18 cellular contexts compared by ENCODE assay signal in genomic region chr20:62782149-62782892, GRCh38. TPM values are rescaled to one million over a fixed set of nuclear protein-coding genes. Genes with fewer than 3 reads are reported as not detected.
DNase-seq lines count a peak whose midpoint lies in the region; ATAC-seq, FAIRE-seq and TF ChIP-seq lines count a peak whose summit lies in the region.
"Had no signal": no experiment of that assay in that cellular context is flagged by ENCODE, and none has a peak within 500 bp of the region (broad histone marks: within the 10 kb centered on the region; RNA-seq: fewer than 3 reads in every experiment).

No MANE protein-coding gene starts in this region.

- H3K27ac Mint-ChIP-seq in endodermal cell (no peak overlapping the region), MCF 10A (ENCODE audit: low read depth, unreplicated experiment) (no peak overlapping the region)
- H3K27ac Mint-ChIP-seq: activated naive CD8-positive, alpha-beta T cell had no signal

- no peak for TF ChIP-seq EP300 in HepG2 (IDR thresholded peaks at IDR 0.05; ENCODE audit: low read depth in 2 of 2, low read length in 2 of 2)
- TF ChIP-seq EP300 in HepG2 (CRISPR knock-in tag; IDR thresholded peaks at IDR 0.05; ENCODE audit: borderline replicate concordance) = no peak

- H3K4me1 Mint-ChIP-seq in endodermal cell (peaks cover 1% of the 10 kb centered on the region), MCF 10A (ENCODE audit: insufficient read depth, unreplicated experiment) (peaks cover under 1% of the 10 kb centered on the region)

- FAIRE-seq in HepG2 (lab: Jason Lieb, UNC) = peak; percentile 65

- in situ Hi-C loops in HepG2 (cut with HindIII; ENCODE audit: extremely low pct_ligation_motif_present, low pct_unique_long_range_greater_than_20kb) = loop anchor here (25.0 kb wide), 1 partner anchor 270 kb away; no protein-coding TSS in a partner anchor

- H3K79me2 ChIP-seq in HepG2 (ENCODE audit: insufficient read depth, low read length) = no peaks in the 10 kb centered on the region

- no peak overlapping the region for H2AFZ ChIP-seq in HepG2 (ENCODE audit: low read length)

- H3K9me3 Mint-ChIP-seq in endodermal cell (peaks cover 2% of the 10 kb centered on the region), MCF 10A (ENCODE audit: unreplicated experiment) (peaks cover under 1% of the 10 kb centered on the region)
- H3K9me3 Mint-ChIP-seq: T-cell had no signal

- intact Hi-C loops in HepG2 (cut with micrococcal nuclease; ENCODE audit: unreplicated experiment) = no loop called here
- intact Hi-C loops in right lobe of liver (cut with DNase I) = loop anchor here (10.0 kb wide), 3 partner anchors 278 to 368 kb away; no protein-coding TSS in a partner anchor
- intact Hi-C loops in testis (cut with DNase I; ENCODE audit: low total_unique reads) = loop anchor here (10.0 kb wide), 2 partner anchors 118 to 278 kb away; no protein-coding TSS in a partner anchor
- intact Hi-C loops in MCF 10A (cut with micrococcal nuclease) = no loop called here
- intact Hi-C loops in upper lobe of right lung (cut with DNase I) = no loop called here

- BruUV-seq in HepG2 (replicated peaks; lab: Mats Ljungman, UMichigan) (no TSS peak), MCF 10A (replicated peaks; lab: Mats Ljungman, UMichigan) (no TSS peak)

- CTCF ChIA-PET in HepG2 (lab: Yijun Ruan, JAX; ENCODE audit: low intra/inter-chr PET ratio, low total read pairs) (interaction anchor here (0.7 to 1.7 kb wide), 2 partner anchors 9 to 114 kb away, joined by 3 to 8 read pairs; no protein-coding TSS in a partner anchor), MCF 10A (lab: Yijun Ruan, JAX) (interaction anchor here (0.7 to 5.5 kb wide), 3 partner anchors 9 to 78 kb away, joined by 4 to 43 read pairs (median 6); no protein-coding TSS in a partner anchor)

- H3K9ac ChIP-seq in HepG2 (ENCODE audit: insufficient read depth, low read depth, low read length) = no peak overlapping the region
- no peak overlapping the region for H3K9ac ChIP-seq in endodermal cell (ENCODE audit: extremely low read depth, low read length, poor library complexity, severe bottlenecking)

- H3K36me3 ChIP-seq in HepG2 (replicated peaks in 1 of 2; ENCODE audit: control insufficient read depth in 1 of 2, insufficient read depth in 2 of 2, low read length in 2 of 2) (no peaks in the 10 kb centered on the region), right lobe of liver (no peaks in the 10 kb centered on the region), endodermal cell (ENCODE audit: control insufficient read depth, insufficient read depth, low read length) (no peaks in the 10 kb centered on the region), testis (ENCODE audit: low read depth, missing control alignments) (no peaks in the 10 kb centered on the region), upper lobe of right lung (no peaks in the 10 kb centered on the region)
- H3K36me3 ChIP-seq: Peyer's patch had no signal

- no peak overlapping the region for H3K4me3 Mint-ChIP-seq in endodermal cell
- H3K4me3 Mint-ChIP-seq in MCF 10A (ENCODE audit: unreplicated experiment) = no peak overlapping the region
- H3K4me3 Mint-ChIP-seq: activated naive CD8-positive, alpha-beta T cell; T-cell had no signal

- 0 out of 2 replicates have a peak, but pooled peaks have one; percentile 13 for TF ChIP-seq RAD21 in HepG2 (CRISPR knock-in tag; IDR thresholded peaks at IDR 0.05)

- peak; percentile 53 for DNase-seq in HepG2 (ENCODE audit: low spot score)
- DNase-seq in right lobe of liver = no peak
- peak; percentile 58 to 60 for DNase-seq in Kasumi-1 (lab: John Stamatoyannopoulos, UW)
- peak; percentile 83 for DNase-seq in endodermal cell
- peak; percentile 49 for DNase-seq in testis
- DNase-seq in MCF 10A (ENCODE audit: unreplicated experiment) = no peak
- DNase-seq in HPDE6-E6E7 (ENCODE audit: extremely low spot score) = no peak
- no peak for DNase-seq in upper lobe of right lung
- DNase-seq: activated T-cell treated with anti-CD3 and anti-CD28 coated beads for 4 hours, AML-193, cerebellar nuclear complex, EL, KBM-7, NCI-H1417, Peyer's patch, T-cell had no signal

- peak; percentile 53 for ATAC-seq in HepG2
- ATAC-seq in right lobe of liver = no peak
- ATAC-seq in upper lobe of right lung = no peak
- ATAC-seq: T-cell had no signal

- no peaks in the 10 kb centered on the region for H3K27me3 Mint-ChIP-seq in endodermal cell (ENCODE audit: insufficient read depth)
- H3K27me3 Mint-ChIP-seq in MCF 10A (ENCODE audit: insufficient read depth, unreplicated experiment) = no peaks in the 10 kb centered on the region
- H3K27me3 Mint-ChIP-seq: activated naive CD8-positive, alpha-beta T cell; T-cell had no signal

- TF ChIP-seq POLR2A in HepG2 (IDR thresholded peaks at IDR 0.05; ENCODE audit: insufficient read depth in 1 of 2, low read depth in 2 of 2, low read length in 2 of 2) = no peak
- TF ChIP-seq POLR2A in right lobe of liver (IDR thresholded peaks at IDR 0.05) = no peak
- no peak for TF ChIP-seq POLR2A in testis (IDR thresholded peaks at IDR 0.05)

- H4K20me1 ChIP-seq in HepG2 (ENCODE audit: insufficient read depth, low read length) = no peaks in the 10 kb centered on the region

- H3K4me2 ChIP-seq in HepG2 (ENCODE audit: low read depth, low read length) = no peak overlapping the region

- peaks cover 28% of the 10 kb centered on the region for H3K4me1 ChIP-seq in HepG2 (ENCODE audit: insufficient read depth, low read length)
- no peaks in the 10 kb centered on the region for H3K4me1 ChIP-seq in right lobe of liver
- H3K4me1 ChIP-seq in endodermal cell (ENCODE audit: control insufficient read depth, insufficient read depth, low read length) = no peaks in the 10 kb centered on the region
- peaks cover 12% of the 10 kb centered on the region for H3K4me1 ChIP-seq in testis
- peaks cover under 1% of the 10 kb centered on the region for H3K4me1 ChIP-seq in upper lobe of right lung
- H3K4me1 ChIP-seq: Peyer's patch had no signal

- H3K27ac ChIP-seq in HepG2 (ENCODE audit: extremely low read length, insufficient read depth, low read length) (no peak overlapping the region), right lobe of liver (no peak overlapping the region), endodermal cell (ENCODE audit: low read depth, low read length) (no peak overlapping the region), testis (no peak overlapping the region), upper lobe of right lung (no peak overlapping the region)
- H3K27ac ChIP-seq: Peyer's patch had no signal

- no peaks in the 10 kb centered on the region for H3K36me3 Mint-ChIP-seq in endodermal cell (ENCODE audit: low read depth)
- H3K36me3 Mint-ChIP-seq in MCF 10A (ENCODE audit: insufficient read depth, unreplicated experiment) = no peaks in the 10 kb centered on the region
- H3K36me3 Mint-ChIP-seq: activated naive CD8-positive, alpha-beta T cell; T-cell had no signal

- TF ChIP-seq CTCF in HepG2 (CRISPR knock-in tag; IDR thresholded peaks at IDR 0.05) = peak; percentile 67
- TF ChIP-seq CTCF in right lobe of liver (IDR thresholded peaks at IDR 0.05) = no peak
- peak; percentile 23 for TF ChIP-seq CTCF in endodermal cell (conservative IDR thresholded peaks at IDR 0.05)
- TF ChIP-seq CTCF in testis (IDR thresholded peaks at IDR 0.05) = no peak
- TF ChIP-seq CTCF in MCF 10A (IDR thresholded peaks at IDR 0.05; ENCODE audit: unreplicated experiment) = no peak
- TF ChIP-seq CTCF in upper lobe of right lung (IDR thresholded peaks at IDR 0.05) = no peak

- H3K4me3 ChIP-seq in HepG2 (replicated peaks in 1 of 3; ENCODE audit: insufficient read depth in 1 of 3, low read depth in 2 of 3, low read length in 3 of 3) (no peak overlapping the region), right lobe of liver (no peak overlapping the region), endodermal cell (ENCODE audit: low read length) (no peak overlapping the region), testis (no peak overlapping the region), upper lobe of right lung (no peak overlapping the region)
- H3K4me3 ChIP-seq: Peyer's patch had no signal

- H3K27me3 ChIP-seq in HepG2 (ENCODE audit: control insufficient read depth in 1 of 2, insufficient read depth in 2 of 2, low read length in 2 of 2) = peaks cover 20 to 70% of the 10 kb centered on the region in 2 experiments
- H3K27me3 ChIP-seq in right lobe of liver = no peaks in the 10 kb centered on the region
- no peaks in the 10 kb centered on the region for H3K27me3 ChIP-seq in endodermal cell (ENCODE audit: control insufficient read depth, insufficient read depth, low read length, poor library complexity, severe bottlenecking)
- H3K27me3 ChIP-seq in testis = no peaks in the 10 kb centered on the region
- H3K27me3 ChIP-seq in upper lobe of right lung = peaks cover 8% of the 10 kb centered on the region
- H3K27me3 ChIP-seq: Peyer's patch had no signal

- POLR2A ChIA-PET in HepG2 (lab: Yijun Ruan, JAX) = interaction anchor here (1.9 kb wide), 1 partner anchor 12 kb away, joined by 9 read pairs; no protein-coding TSS in a partner anchor
- POLR2A ChIA-PET in MCF 10A (lab: Yijun Ruan, JAX) = interaction anchor here (0.9 to 1.1 kb wide), 2 partner anchors 14 to 79 kb away, joined by 3 to 4 read pairs; partner anchors contain the start of gene MRGBP

- WGBS in HepG2 (ENCODE audit: low lambda C conversion rate) = 39% methylated on average over 18 of the region's 18 CpGs
- 79% methylated on average over 18 of the region's 18 CpGs for WGBS in right lobe of liver (ENCODE audit: insufficient coverage, low coverage, low lambda C conversion rate, missing lambda C conversion rate)
- 86 to 88% methylated on average over 15 to 18 of the region's 18 CpGs for WGBS in endodermal cell (ENCODE audit: insufficient coverage in 1 of 2, insufficient read length in 1 of 2), 2 experiments
- 75 to 77% methylated on average over 17 to 18 of the region's 18 CpGs for WGBS in testis, 2 donors

- no peaks in the 10 kb centered on the region for H3K9me3 ChIP-seq in HepG2 (ENCODE audit: low read length)
- H3K9me3 ChIP-seq in right lobe of liver = no peaks in the 10 kb centered on the region
- H3K9me3 ChIP-seq in endodermal cell (ENCODE audit: control insufficient read depth, low read length) = no peaks in the 10 kb centered on the region
- H3K9me3 ChIP-seq in testis = no peaks in the 10 kb centered on the region
- H3K9me3 ChIP-seq in upper lobe of right lung = no peaks in the 10 kb centered on the region
- H3K9me3 ChIP-seq: Peyer's patch had no signal

RNA-seq across cellular contexts. Expression of gene MRGBP, which starts 14.0 kb away (rescaled TPM):
- 34.8 and 35.9 TPM in 2 replicates for total RNA-seq in HepG2 (2016; rRNA removed; fragmentation: Illumina TruSeq; extraction: Trizol)
- 79.0 and 80.7 TPM in 2 replicates for total RNA-seq in HepG2 (2016; cell fraction: cytosol; rRNA removed; fragmentation: Illumina TruSeq; extraction: Trizol; ENCODE audit: low read depth)
- total RNA-seq in HepG2 (2016; cell fraction: insoluble cytoplasmic fraction; rRNA removed; fragmentation: Illumina TruSeq; extraction: Trizol) = 31.8 and 38.7 TPM in 2 replicates
- 96.7 and 98.0 TPM in 2 replicates for total RNA-seq in HepG2 (2016; cell fraction: membrane; rRNA removed; fragmentation: Illumina TruSeq; extraction: Trizol)
- 17.0 and 18.5 TPM in 2 replicates for total RNA-seq in HepG2 (2016; cell fraction: nucleus; rRNA removed; fragmentation: Illumina TruSeq; extraction: Trizol)
- 31.6 and 34.2 TPM in 2 replicates for polyA plus RNA-seq in HepG2 (2011; rRNA removed)
- polyA plus RNA-seq in HepG2 (2011; cell fraction: cytosol; rRNA removed) = 30.7 and 37.2 TPM in 2 replicates
- 29.7 and 36.4 TPM in 2 replicates for polyA plus RNA-seq in HepG2 (2011; cell fraction: nucleus; rRNA removed)
- 21.6 and 23.1 TPM in 2 replicates for polyA plus RNA-seq in HepG2 (2012)
- 88.5 and 96.5 TPM in 2 replicates for polyA plus RNA-seq in HepG2 (2016; cell fraction: cytosol; fragmentation: Illumina TruSeq; extraction: Trizol; ENCODE audit: low read depth)
- 34.9 and 39.2 TPM in 2 replicates for polyA plus RNA-seq in HepG2 (2016; cell fraction: insoluble cytoplasmic fraction; fragmentation: Illumina TruSeq; extraction: Trizol; ENCODE audit: low read depth)
- 88.7 and 90.6 TPM in 2 replicates for polyA plus RNA-seq in HepG2 (2016; cell fraction: membrane; fragmentation: Illumina TruSeq; extraction: Trizol; ENCODE audit: low read depth)
- polyA plus RNA-seq in HepG2 (2016; cell fraction: nucleus; fragmentation: Illumina TruSeq; extraction: Trizol; ENCODE audit: insufficient read depth, low read depth) = 40.3 and 42.7 TPM in 2 replicates
- polyA minus RNA-seq in HepG2 (2011; rRNA and poly(A)+ RNA removed; ENCODE audit: low replicate concordance) = 21.2 and 36.8 TPM in 2 replicates
- polyA minus RNA-seq in HepG2 (2011; cell fraction: cytosol; rRNA and poly(A)+ RNA removed) = 12.7 and 13.0 TPM in 2 replicates
- polyA minus RNA-seq in HepG2 (2011; cell fraction: nucleus; rRNA and poly(A)+ RNA removed) = 10.2 and 10.9 TPM in 2 replicates
- 1 to 10 TPM; 3.3 to 8.0 (median 5.3) TPM for total RNA-seq in right lobe of liver
- 10 to 100 TPM; 14.3 to 18.7 TPM for total RNA-seq in endodermal cell
- polyA plus RNA-seq in endodermal cell (2013, experiment 1 of 2) = 18.3 TPM
- 18.5 TPM for polyA plus RNA-seq in endodermal cell (2013, experiment 2 of 2)
- total RNA-seq in testis = 10 to 100 TPM; 52.5 to 56.7 TPM
- 98.3 TPM for polyA plus RNA-seq in testis (ENCODE audit: insufficient read depth, low read depth, low replicate concordance)
- total RNA-seq in MCF 10A (2022) = 16.9 and 17.8 TPM in 2 replicates
- 8.8 TPM for total RNA-seq in upper lobe of right lung

RNA-seq across cellular contexts. Expression of gene OGFR, which starts 22.3 kb away (rescaled TPM):
- 68.3 and 81.8 TPM in 2 replicates for total RNA-seq in HepG2 (2016; rRNA removed; fragmentation: Illumina TruSeq; extraction: Trizol)
- total RNA-seq in HepG2 (2016; cell fraction: cytosol; rRNA removed; fragmentation: Illumina TruSeq; extraction: Trizol; ENCODE audit: low read depth) = 6.3 and 8.7 TPM in 2 replicates
- 58.8 and 84.2 TPM in 2 replicates for total RNA-seq in HepG2 (2016; cell fraction: insoluble cytoplasmic fraction; rRNA removed; fragmentation: Illumina TruSeq; extraction: Trizol)
- total RNA-seq in HepG2 (2016; cell fraction: membrane; rRNA removed; fragmentation: Illumina TruSeq; extraction: Trizol) = 20.8 and 24.4 TPM in 2 replicates
- total RNA-seq in HepG2 (2016; cell fraction: nucleus; rRNA removed; fragmentation: Illumina TruSeq; extraction: Trizol) = 33.8 and 41.3 TPM in 2 replicates
- polyA plus RNA-seq in HepG2 (2011; rRNA removed) = 47.7 and 62.2 TPM in 2 replicates
- polyA plus RNA-seq in HepG2 (2011; cell fraction: cytosol; rRNA removed) = 58.6 and 82.5 TPM in 2 replicates
- 105 and 121 TPM in 2 replicates for polyA plus RNA-seq in HepG2 (2011; cell fraction: nucleus; rRNA removed)
- polyA plus RNA-seq in HepG2 (2012) = 34.0 and 38.1 TPM in 2 replicates
- polyA plus RNA-seq in HepG2 (2016; cell fraction: cytosol; fragmentation: Illumina TruSeq; extraction: Trizol; ENCODE audit: low read depth) = 4.2 and 4.7 TPM in 2 replicates
- 68.1 and 77.5 TPM in 2 replicates for polyA plus RNA-seq in HepG2 (2016; cell fraction: insoluble cytoplasmic fraction; fragmentation: Illumina TruSeq; extraction: Trizol; ENCODE audit: low read depth)
- polyA plus RNA-seq in HepG2 (2016; cell fraction: membrane; fragmentation: Illumina TruSeq; extraction: Trizol; ENCODE audit: low read depth) = 11.5 and 14.2 TPM in 2 replicates
- 103 and 104 TPM in 2 replicates for polyA plus RNA-seq in HepG2 (2016; cell fraction: nucleus; fragmentation: Illumina TruSeq; extraction: Trizol; ENCODE audit: insufficient read depth, low read depth)
- 38.5 and 45.1 TPM in 2 replicates for polyA minus RNA-seq in HepG2 (2011; rRNA and poly(A)+ RNA removed; ENCODE audit: low replicate concordance)
- polyA minus RNA-seq in HepG2 (2011; cell fraction: cytosol; rRNA and poly(A)+ RNA removed) = 39.4 and 42.5 TPM in 2 replicates
- 15.1 and 20.0 TPM in 2 replicates for polyA minus RNA-seq in HepG2 (2011; cell fraction: nucleus; rRNA and poly(A)+ RNA removed)
- 10 to 100 TPM; 40.7 to 48.1 (median 47.0) TPM for total RNA-seq in right lobe of liver
- 10 to 100 TPM; 28.1 to 28.5 TPM for total RNA-seq in endodermal cell
- 23.9 TPM for polyA plus RNA-seq in endodermal cell (2013, experiment 1 of 2)
- polyA plus RNA-seq in endodermal cell (2013, experiment 2 of 2) = 19.5 TPM
- 10 to 100 TPM; 46.6 to 57.0 TPM for total RNA-seq in testis
- polyA plus RNA-seq in testis (ENCODE audit: insufficient read depth, low read depth, low replicate concordance) = 23.7 TPM
- 28.8 and 31.0 TPM in 2 replicates for total RNA-seq in MCF 10A (2022)
- 58.2 TPM for total RNA-seq in upper lobe of right lung

RNA-seq across cellular contexts. Expression of gene COL9A3, which starts 34.5 kb away (rescaled TPM):
- 53.3 and 204 TPM in 2 replicates for total RNA-seq in HepG2 (2016; rRNA removed; fragmentation: Illumina TruSeq; extraction: Trizol)
- total RNA-seq in HepG2 (2016; cell fraction: cytosol; rRNA removed; fragmentation: Illumina TruSeq; extraction: Trizol; ENCODE audit: low read depth) = 13.9 and 15.8 TPM in 2 replicates
- 48.0 and 215 TPM in 2 replicates for total RNA-seq in HepG2 (2016; cell fraction: insoluble cytoplasmic fraction; rRNA removed; fragmentation: Illumina TruSeq; extraction: Trizol)
- 19.3 and 20.8 TPM in 2 replicates for total RNA-seq in HepG2 (2016; cell fraction: membrane; rRNA removed; fragmentation: Illumina TruSeq; extraction: Trizol)
- 216 and 254 TPM in 2 replicates for total RNA-seq in HepG2 (2016; cell fraction: nucleus; rRNA removed; fragmentation: Illumina TruSeq; extraction: Trizol)
- 155 and 175 TPM in 2 replicates for polyA plus RNA-seq in HepG2 (2011; rRNA removed)
- 84.5 and 113 TPM in 2 replicates for polyA plus RNA-seq in HepG2 (2011; cell fraction: cytosol; rRNA removed)
- polyA plus RNA-seq in HepG2 (2011; cell fraction: nucleus; rRNA removed) = 1,291 and 1,782 TPM in 2 replicates
- polyA plus RNA-seq in HepG2 (2012) = 79.9 and 172 TPM in 2 replicates
- 9.2 and 9.5 TPM in 2 replicates for polyA plus RNA-seq in HepG2 (2016; cell fraction: cytosol; fragmentation: Illumina TruSeq; extraction: Trizol; ENCODE audit: low read depth)
- polyA plus RNA-seq in HepG2 (2016; cell fraction: insoluble cytoplasmic fraction; fragmentation: Illumina TruSeq; extraction: Trizol; ENCODE audit: low read depth) = 55.1 and 66.2 TPM in 2 replicates
- 17.0 and 20.1 TPM in 2 replicates for polyA plus RNA-seq in HepG2 (2016; cell fraction: membrane; fragmentation: Illumina TruSeq; extraction: Trizol; ENCODE audit: low read depth)
- polyA plus RNA-seq in HepG2 (2016; cell fraction: nucleus; fragmentation: Illumina TruSeq; extraction: Trizol; ENCODE audit: insufficient read depth, low read depth) = 637 and 662 TPM in 2 replicates
- polyA minus RNA-seq in HepG2 (2011; rRNA and poly(A)+ RNA removed; ENCODE audit: low replicate concordance) = 5.1 and 12.2 TPM in 2 replicates
- 23.0 and 25.3 TPM in 2 replicates for polyA minus RNA-seq in HepG2 (2011; cell fraction: cytosol; rRNA and poly(A)+ RNA removed)
- 56.8 and 67.0 TPM in 2 replicates for polyA minus RNA-seq in HepG2 (2011; cell fraction: nucleus; rRNA and poly(A)+ RNA removed)
- 1 to 10 TPM; 1.5 to 7.6 (median 3.5) TPM for total RNA-seq in right lobe of liver
- total RNA-seq in endodermal cell = 100 to 1,000 TPM in 1 of 2 donors, 10 to 100 TPM in 1; 48.9 to 133 TPM
- 71.6 TPM for polyA plus RNA-seq in endodermal cell (2013, experiment 1 of 2)
- polyA plus RNA-seq in endodermal cell (2013, experiment 2 of 2) = 66.6 TPM
- total RNA-seq in testis = 10 to 100 TPM; 19.1 to 50.6 TPM
- 21.3 TPM for polyA plus RNA-seq in testis (ENCODE audit: insufficient read depth, low read depth, low replicate concordance)
- total RNA-seq in MCF 10A (2022) = not detected in 2 replicates
- total RNA-seq in upper lobe of right lung = 1.1 TPM
- total RNA-seq: mononuclear cell had no signal

Comparison
In these comparisons a context has a peak if more than half of its experiments do, and no peak if none do; other contexts are left out.
1. DNase-seq: peak in HepG2 (single experiment), Kasumi-1 (2 of 2), endodermal cell (single experiment) and testis (single experiment); none in right lobe of liver (0 of 3), MCF 10A (single experiment), HPDE6-E6E7 (single experiment) and upper lobe of right lung (single experiment).
2. CTCF ChIP-seq: peak in HepG2 (single experiment) and endodermal cell (single experiment); none in right lobe of liver (0 of 4), testis (0 of 3), MCF 10A (single experiment) and upper lobe of right lung (single experiment).
3. intact Hi-C loops: an anchor here in right lobe of liver (10.0 kb wide) and testis (10.0 kb wide); none called in HepG2, MCF 10A and upper lobe of right lung.